8 cellular contexts compared by ENCODE assay signal in the genomic region with DNA sequence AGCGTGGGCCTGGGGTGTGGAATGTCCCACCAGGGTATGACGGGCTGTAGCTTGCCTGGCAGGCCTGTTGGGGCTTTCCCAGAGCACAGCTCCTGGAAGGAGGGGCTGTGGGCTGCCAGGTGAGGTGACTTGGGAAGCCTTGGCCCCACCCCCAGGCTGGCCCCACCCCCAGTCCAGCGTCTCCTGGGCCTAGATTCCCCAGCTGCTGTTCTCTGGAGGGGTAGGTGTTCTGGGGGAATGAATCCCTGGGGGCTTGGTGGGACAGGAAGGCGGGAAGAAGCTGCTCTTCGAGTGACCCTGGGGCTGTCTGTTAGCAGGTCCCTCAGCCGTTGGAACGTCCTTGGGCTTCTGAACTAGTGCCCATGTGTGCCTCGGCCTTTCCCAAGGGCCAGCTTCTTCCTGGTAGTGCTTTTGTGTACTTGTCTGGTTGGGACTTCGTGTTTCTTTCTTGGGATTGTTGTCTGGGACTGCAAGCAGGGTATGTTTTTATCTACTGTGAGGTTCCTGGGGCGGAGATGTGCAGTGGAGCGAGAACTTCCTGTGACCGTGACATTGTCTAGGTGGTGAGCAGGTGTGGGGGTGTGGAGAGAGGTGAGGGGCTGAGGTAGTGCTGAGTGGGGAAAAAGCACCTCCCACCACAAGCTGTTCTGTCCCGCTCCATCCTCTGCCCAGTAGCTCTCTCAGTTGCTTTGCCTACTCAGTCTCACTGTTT. TPM values are rescaled to one million over a fixed set of nuclear protein-coding genes. Genes with fewer than 3 reads are reported as not detected.
DNase-seq lines count a peak whose midpoint lies in the region; ATAC-seq and TF ChIP-seq lines count a peak whose summit lies in the region.

No MANE protein-coding gene starts in this region.

- no peak overlapping the region for H3K9ac ChIP-seq in Karpas-422 (ENCODE audit: low read length)

- intact Hi-C loops in MCF 10A (cut with micrococcal nuclease), result no loop called here

- H3K9me3 Mint-ChIP-seq in MCF 10A (ENCODE audit: unreplicated experiment), result no peaks in the 10 kb centered on the region

- no peak overlapping the region for H3K27ac ChIP-seq in Karpas-422 (ENCODE audit: low read length)

- H3K27me3 ChIP-seq in Karpas-422 (ENCODE audit: low read length), result no peaks in the 10 kb centered on the region

- H3K4me3 ChIP-seq in Karpas-422 (ENCODE audit: low read length), result no peak overlapping the region

- peak overlapping the region; percentile 83 for H3K4me3 Mint-ChIP-seq in MCF 10A (ENCODE audit: unreplicated experiment)

- no peaks in the 10 kb centered on the region for H3K9me3 ChIP-seq in Karpas-422 (ENCODE audit: low read length)

- no peak for ATAC-seq in HG03097 (IDR thresholded peaks at IDR 0.05; ENCODE audit: low FRiP score, unreplicated experiment)

- no peaks in the 10 kb centered on the region for H3K9me2 ChIP-seq in Karpas-422 (replicated peaks; ENCODE audit: insufficient read depth, low read length)

- H3K36me3 ChIP-seq in Karpas-422 (ENCODE audit: insufficient read depth, low read length), result no peaks in the 10 kb centered on the region

- peaks cover 22% of the 10 kb centered on the region for H3K4me1 ChIP-seq in Karpas-422 (ENCODE audit: low read length)

- TF ChIP-seq CTCF in MCF 10A (IDR thresholded peaks at IDR 0.05; ENCODE audit: unreplicated experiment), result no peak

- H3K4me2 ChIP-seq in Karpas-422 (ENCODE audit: low read depth, low read length, poor library complexity, severe bottlenecking), result no peak overlapping the region

- BruUV-seq in MCF 10A (replicated peaks; lab: Mats Ljungman, UMichigan), result no TSS peak

- H3K27me3 Mint-ChIP-seq in MCF 10A (ENCODE audit: insufficient read depth, unreplicated experiment), result no peaks in the 10 kb centered on the region

- CTCF ChIA-PET in MCF 10A (lab: Yijun Ruan, JAX), result interaction anchor here (0.5 to 6.3 kb wide), 16 partner anchors 25 to 233 kb away, joined by 3 to 54 read pairs (median 6); partner anchors contain the start of genes GTF2H4, IER3 and VARS2

- H3K4me1 Mint-ChIP-seq in MCF 10A (ENCODE audit: insufficient read depth, unreplicated experiment), result peaks cover 41% of the 10 kb centered on the region

- H4K20me1 ChIP-seq in Karpas-422 (ENCODE audit: insufficient read depth, low read depth, low read length), result no peaks in the 10 kb centered on the region

- H3K79me2 ChIP-seq in Karpas-422 (ENCODE audit: low read length), result no peaks in the 10 kb centered on the region

- peaks cover 6% of the 10 kb centered on the region for H3K36me3 Mint-ChIP-seq in MCF 10A (ENCODE audit: insufficient read depth, unreplicated experiment)

- H3K27ac Mint-ChIP-seq in MCF 10A (ENCODE audit: low read depth, unreplicated experiment), result peak overlapping the region; percentile 86

- POLR2A ChIA-PET in MCF 10A (lab: Yijun Ruan, JAX), result interaction anchor here (0.5 to 7.2 kb wide), 36 partner anchors 13 to 556 kb away, joined by 3 to 100 read pairs (median 6); partner anchors contain the start of genes DHX16, GTF2H4, IER3 and MDC1

- H2AFZ ChIP-seq in Karpas-422 (ENCODE audit: low read length), result no peak overlapping the region

- DNase-seq in SHP77 (lab: John Stamatoyannopoulos, UW) (peak; percentile 47 to 57), SHP77 treated with DMSO at 0.1 percent for 48 hours (lab: John Stamatoyannopoulos, UW) (no peak), NCI-H2029 treated with DMSO at 0.1 percent for 48 hours (lab: John Stamatoyannopoulos, UW) (peak; percentile 51), MCF 10A (ENCODE audit: unreplicated experiment) (peak; percentile 80), mesenteric fat pad (ENCODE audit: low spot score) (peak; percentile 88), ureter (ENCODE audit: low spot score) (peak; percentile 84), Karpas-422 (no peak)

RNA-seq across cellular contexts. Expression of gene DDR1, which starts 1.4 kb away (rescaled TPM):
- total RNA-seq in MCF 10A (2022) (59.7 and 66.0 TPM in 2 replicates), mesenteric fat pad (82.1 TPM), ureter (234 TPM)
- total RNA-seq in Karpas-422 (2014; rRNA removed; shearing (Covaris generic); ENCODE audit: low replicate concordance), result 0.15 and 0.25 TPM in 2 replicates

RNA-seq across cellular contexts. Expression of gene GTF2H4, which starts 25.1 kb away (rescaled TPM):
- 30.6 and 33.9 TPM in 2 replicates for total RNA-seq in MCF 10A (2022)
- total RNA-seq in mesenteric fat pad, result 44.4 TPM
- 30.4 TPM for total RNA-seq in ureter
- 21.8 and 23.4 TPM in 2 replicates for total RNA-seq in Karpas-422 (2014; rRNA removed; shearing (Covaris generic); ENCODE audit: low replicate concordance)

RNA-seq across cellular contexts. Expression of gene VARS2, which starts 31.1 kb away (rescaled TPM):
- total RNA-seq in MCF 10A (2022) (38.8 and 52.7 TPM in 2 replicates), mesenteric fat pad (23.5 TPM), ureter (33.2 TPM)
- 42.3 and 50.2 TPM in 2 replicates for total RNA-seq in Karpas-422 (2014; rRNA removed; shearing (Covaris generic); ENCODE audit: low replicate concordance)

RNA-seq across cellular contexts. Expression of gene SFTA2, which starts 49.0 kb away (rescaled TPM):
- not detected in 2 replicates for total RNA-seq in MCF 10A (2022)
- not detected for total RNA-seq in mesenteric fat pad
- 1.0 TPM for total RNA-seq in ureter
- not detected in 2 replicates for total RNA-seq in Karpas-422 (2014; rRNA removed; shearing (Covaris generic); ENCODE audit: low replicate concordance)

RNA-seq across cellular contexts. Expression of gene MUCL3, which starts 57.9 kb away (rescaled TPM):
- total RNA-seq in MCF 10A (2022), result not detected in 2 replicates
- total RNA-seq in mesenteric fat pad, result not detected
- not detected for total RNA-seq in ureter
- total RNA-seq in Karpas-422 (2014; rRNA removed; shearing (Covaris generic); ENCODE audit: low replicate concordance), result not detected in 2 replicates

Comparison
In these comparisons a context has a peak if more than half of its experiments do, and no peak if none do; other contexts are left out.
1. DNase-seq: peak in SHP77 (2 of 2), NCI-H2029 treated with DMSO at 0.1 percent for 48 hours (single experiment), MCF 10A (single experiment), mesenteric fat pad (single experiment) and ureter (single experiment); none in SHP77 treated with DMSO at 0.1 percent for 48 hours (single experiment) and Karpas-422 (single experiment).
2. RNA of gene DDR1, which starts 1.4 kb away (total RNA-seq): 234 TPM in ureter (single experiment), 82.1 TPM in mesenteric fat pad (single experiment) and 59.7 to 66.0 TPM in MCF 10A; 0.15 to 0.25 TPM in Karpas-422; every median in the first group is over 10 times any median in the second.